19 cellular contexts compared by ENCODE assay signal in genomic region chr7:87709258-87709657, GRCh38.
"Had no signal": no experiment of that assay in that cellular context is flagged by ENCODE, and none has a peak within 500 bp of the region (broad histone marks: within the 10 kb centered on the region; RNA-seq: fewer than 3 reads in every experiment).

No MANE protein-coding gene starts in this region.

- H3K4me1 ChIP-seq: adrenal gland, right atrium auricular region had no signal

- DNase-seq: activated CD4-positive, alpha-beta T cell treated with anti-CD3 and anti-CD28 coated beads, Interleukin-2, amount 10 ng/mL, durations not matched to agents 24 days and 14 days; activated CD4-positive, CD25-positive, alpha-beta regulatory T cell; activated CD8-positive, alpha-beta memory T cell treated with anti-CD3 and anti-CD28 coated beads, Interleukin-2, amount 50 U/mL, for 4 hours; activated CD8-positive, alpha-beta T cell treated with anti-CD3 and anti-CD28 coated beads, Interleukin-2, amount 10 ng/mL, durations not matched to agents 7 days and 5 days; activated effector memory CD4-positive, alpha-beta T cell treated with anti-CD3 and anti-CD28 coated beads, Interleukin-2, amount 50 U/mL, for 16 hours; activated T-cell treated with anti-CD3 and anti-CD28 coated beads, Interleukin-2, amount 50 U/mL, for 48 hours; adrenal gland; hypothalamus; mesenchymal stem cell; stimulated activated CD4-positive, alpha-beta T cell treated with anti-CD3 and anti-CD28 coated beads, Interleukin-2, amount 100 ng/mL, for 48 hours; T-helper 17 cell had no signal

- H3K27me3 Mint-ChIP-seq: progenitor cell of endocrine pancreas had no signal

- H3K4me3 Mint-ChIP-seq: activated CD4-positive, alpha-beta T cell treated with anti-CD3 and anti-CD28 coated beads, Interleukin-2, amount 10 ng/mL, durations not matched to agents 24 days and 14 days; activated CD8-positive, alpha-beta T cell treated with anti-CD3 and anti-CD28 coated beads, Interleukin-2, amount 10 ng/mL, durations not matched to agents 7 days and 5 days; activated naive CD4-positive, alpha-beta T cell treated with anti-CD3 and anti-CD28 coated beads, Interleukin-2, amount 50 U/mL, for 24 hours; natural killer cell treated with Interleukin-12 subunit alpha and Interleukin-12 subunit beta and Interleukin-15 and Interleukin-18, amount 100 ng/mL, for 72 hours; stimulated activated memory B cell treated with anti-CD40 and anti-IgM and Interleukin-4, amounts not matched to agents 10 μg/mL and 1 μg/mL and 100 μg/mL, for 72 hours; T-helper 17 cell had no signal

- H3K36me3 ChIP-seq: adrenal gland, right atrium auricular region had no signal

- H3K9me3 Mint-ChIP-seq: activated CD4-positive, alpha-beta T cell treated with anti-CD3 and anti-CD28 coated beads, Interleukin-2, amount 10 ng/mL, durations not matched to agents 24 days and 14 days; activated naive CD4-positive, alpha-beta T cell treated with anti-CD3 and anti-CD28 coated beads, Interleukin-2, amount 50 U/mL, for 24 hours; natural killer cell treated with Interleukin-12 subunit alpha and Interleukin-12 subunit beta and Interleukin-15 and Interleukin-18, amount 100 ng/mL, for 72 hours; stimulated activated memory B cell treated with anti-CD40 and anti-IgM and Interleukin-4, amounts not matched to agents 10 μg/mL and 1 μg/mL and 100 μg/mL, for 72 hours had no signal

- FAIRE-seq: endometrium, islet of Langerhans had no signal

- H3K27me3 ChIP-seq: adrenal gland, right atrium auricular region had no signal

- H3K27ac ChIP-seq: adrenal gland had no signal

- H3K4me1 Mint-ChIP-seq: activated CD4-positive, alpha-beta T cell treated with anti-CD3 and anti-CD28 coated beads, Interleukin-2, amount 10 ng/mL, durations not matched to agents 24 days and 14 days; activated naive CD4-positive, alpha-beta T cell treated with anti-CD3 and anti-CD28 coated beads, Interleukin-2, amount 50 U/mL, for 24 hours; stimulated activated memory B cell treated with anti-CD40 and anti-IgM and Interleukin-4, amounts not matched to agents 10 μg/mL and 1 μg/mL and 100 μg/mL, for 72 hours had no signal

- H3K9me3 ChIP-seq: right atrium auricular region had no signal

- H3K36me3 Mint-ChIP-seq: activated naive CD4-positive, alpha-beta T cell treated with anti-CD3 and anti-CD28 coated beads, Interleukin-2, amount 50 U/mL, for 24 hours; stimulated activated memory B cell treated with anti-CD40 and anti-IgM and Interleukin-4, amounts not matched to agents 10 μg/mL and 1 μg/mL and 100 μg/mL, for 72 hours had no signal

- ATAC-seq: activated CD8-positive, alpha-beta T cell treated with anti-CD3 and anti-CD28 coated beads, Interleukin-2, amount 10 ng/mL, durations not matched to agents 7 days and 5 days; esophagus mucosa; natural killer cell treated with Interleukin-12 subunit alpha and Interleukin-12 subunit beta and Interleukin-15 and Interleukin-18, amount 100 ng/mL, for 72 hours; stimulated activated memory B cell treated with anti-CD40 and anti-IgM and Interleukin-4, amounts not matched to agents 10 μg/mL and 1 μg/mL and 100 μg/mL, for 72 hours; T-helper 17 cell had no signal

- H3K27ac Mint-ChIP-seq: activated CD4-positive, alpha-beta T cell treated with anti-CD3 and anti-CD28 coated beads, Interleukin-2, amount 10 ng/mL, durations not matched to agents 24 days and 14 days; activated CD8-positive, alpha-beta T cell treated with anti-CD3 and anti-CD28 coated beads, Interleukin-2, amount 10 ng/mL, durations not matched to agents 7 days and 5 days; activated naive CD4-positive, alpha-beta T cell treated with anti-CD3 and anti-CD28 coated beads, Interleukin-2, amount 50 U/mL, for 24 hours; natural killer cell treated with Interleukin-12 subunit alpha and Interleukin-12 subunit beta and Interleukin-15 and Interleukin-18, amount 100 ng/mL, for 72 hours; progenitor cell of endocrine pancreas; stimulated activated memory B cell treated with anti-CD40 and anti-IgM and Interleukin-4, amounts not matched to agents 10 μg/mL and 1 μg/mL and 100 μg/mL, for 72 hours; T-helper 17 cell had no signal

- H3K4me3 ChIP-seq: adrenal gland, right atrium auricular region had no signal
